In genomic region chr4:182604161-182604591, GRCh38 we compare ENCODE assay signal across 14 cellular contexts.
A peak's percentile ranks its signal among the peaks of the same experiment; 100 is the strongest.
DNase-seq lines count a peak whose midpoint lies in the region; ATAC-seq and TF ChIP-seq lines count a peak whose summit lies in the region.
"Had no signal": no experiment of that assay in that cellular context is flagged by ENCODE, and none has a peak within 500 bp of the region (broad histone marks: within the 10 kb centered on the region; RNA-seq: fewer than 3 reads in every experiment).

No MANE protein-coding gene starts in this region.

- DNase-seq in EL = peak; percentile 74
- DNase-seq in NCI-H2029 (lab: John Stamatoyannopoulos, UW) = peak; percentile 62
- peak; percentile 11 for DNase-seq in astrocyte of the cerebellum (ENCODE audit: low read depth)
- DNase-seq in mesenteric fat pad (ENCODE audit: low spot score) = no peak
- DNase-seq in HEK293T (ENCODE audit: extremely low spot score) = no peak
- DNase-seq: activated CD8-positive, alpha-beta T cell treated with anti-CD3 and anti-CD28 coated beads for 36 hours; activated naive CD4-positive, alpha-beta T cell treated with Interleukin-2 at 50 U/mL for 16 hours; Calu3; naive thymus-derived CD4-positive, alpha-beta T cell had no signal

- no peaks in the 10 kb centered on the region for H3K79me2 ChIP-seq in neural cell (replicated peaks; ENCODE audit: insufficient read depth, low read length)

- no peak overlapping the region for H3K4me2 ChIP-seq in neural cell (ENCODE audit: low read length)

- POLR2A ChIA-PET in HEK293T (lab: Yijun Ruan, JAX) = no interaction called here

- H3K4me3 ChIP-seq in astrocyte of the cerebellum (ENCODE audit: low read depth, low read length) (no peak overlapping the region), neural cell (ENCODE audit: low read length) (no peak overlapping the region)
- H3K4me3 ChIP-seq: GM12878 had no signal

- no peak for TF ChIP-seq RAD21 in neural cell (conservative IDR thresholded peaks at IDR 0.05)

- H3K36me3 ChIP-seq in neural cell (ENCODE audit: insufficient read depth, low read length) = no peaks in the 10 kb centered on the region

- ATAC-seq in HG02763 (IDR thresholded peaks at IDR 0.05; ENCODE audit: unreplicated experiment) (no peak), HG03280 (IDR thresholded peaks at IDR 0.05; ENCODE audit: unreplicated experiment) (no peak)
- ATAC-seq: activated CD8-positive, alpha-beta T cell treated with anti-CD3 and anti-CD28 coated beads for 36 hours; GM12878; naive thymus-derived CD4-positive, alpha-beta T cell had no signal

- no peaks in the 10 kb centered on the region for H4K20me1 ChIP-seq in neural cell (ENCODE audit: insufficient read depth)

- no peaks in the 10 kb centered on the region for H3K9me2 ChIP-seq in neural cell (ENCODE audit: insufficient read depth, low read length)

- H3K9ac ChIP-seq in neural cell (ENCODE audit: low read length) = no peak overlapping the region

- no peaks in the 10 kb centered on the region for H3K27me3 ChIP-seq in neural cell (ENCODE audit: insufficient read depth, low read depth, low read length)
- H3K27me3 ChIP-seq: foreskin keratinocyte had no signal

- no peak for TF ChIP-seq CTCF in astrocyte of the cerebellum (IDR thresholded peaks at IDR 0.05; ENCODE audit: low read depth, low read length, missing control alignments)
- TF ChIP-seq CTCF in neural cell (IDR thresholded peaks at IDR 0.05; ENCODE audit: poor library complexity, severe bottlenecking) = no peak

- no peak for TF ChIP-seq EP300 in neural cell (conservative IDR thresholded peaks at IDR 0.05; ENCODE audit: poor library complexity, severe bottlenecking)

- in situ Hi-C loops in astrocyte of the cerebellum (cut with HindIII; ENCODE audit: low sequenced_read_pairs) = no loop called here

- no peak overlapping the region for H2AFZ ChIP-seq in neural cell (ENCODE audit: low read depth, low read length)

- H3K9me3 ChIP-seq in neural cell (ENCODE audit: low read length) = no peaks in the 10 kb centered on the region

- no peaks in the 10 kb centered on the region for H3F3A ChIP-seq in neural cell (ENCODE audit: insufficient read depth, low read length, poor library complexity, severe bottlenecking)

- peak overlapping the region; percentile 7 for H3K27ac ChIP-seq in neural cell (ENCODE audit: low read length)
- H3K27ac ChIP-seq: foreskin keratinocyte had no signal

- CTCF ChIA-PET in HEK293T (lab: Yijun Ruan, JAX) = no interaction called here

TF ChIP-seq in neural cell, 6 proteins besides CTCF, POLR2A, EP300 and RAD21:
- TF ChIP-seq SMC3 (conservative IDR thresholded peaks at IDR 0.05; ENCODE audit: poor library complexity) (no peak), MXI1 (conservative IDR thresholded peaks at IDR 0.05; ENCODE audit: poor library complexity, severe bottlenecking) (no peak), EZH2 (IDR thresholded peaks at IDR 0.05; ENCODE audit: borderline replicate concordance, insufficient read depth, low read length, poor library complexity, severe bottlenecking) (no peak)
- TF ChIP-seq, protein P1, sequence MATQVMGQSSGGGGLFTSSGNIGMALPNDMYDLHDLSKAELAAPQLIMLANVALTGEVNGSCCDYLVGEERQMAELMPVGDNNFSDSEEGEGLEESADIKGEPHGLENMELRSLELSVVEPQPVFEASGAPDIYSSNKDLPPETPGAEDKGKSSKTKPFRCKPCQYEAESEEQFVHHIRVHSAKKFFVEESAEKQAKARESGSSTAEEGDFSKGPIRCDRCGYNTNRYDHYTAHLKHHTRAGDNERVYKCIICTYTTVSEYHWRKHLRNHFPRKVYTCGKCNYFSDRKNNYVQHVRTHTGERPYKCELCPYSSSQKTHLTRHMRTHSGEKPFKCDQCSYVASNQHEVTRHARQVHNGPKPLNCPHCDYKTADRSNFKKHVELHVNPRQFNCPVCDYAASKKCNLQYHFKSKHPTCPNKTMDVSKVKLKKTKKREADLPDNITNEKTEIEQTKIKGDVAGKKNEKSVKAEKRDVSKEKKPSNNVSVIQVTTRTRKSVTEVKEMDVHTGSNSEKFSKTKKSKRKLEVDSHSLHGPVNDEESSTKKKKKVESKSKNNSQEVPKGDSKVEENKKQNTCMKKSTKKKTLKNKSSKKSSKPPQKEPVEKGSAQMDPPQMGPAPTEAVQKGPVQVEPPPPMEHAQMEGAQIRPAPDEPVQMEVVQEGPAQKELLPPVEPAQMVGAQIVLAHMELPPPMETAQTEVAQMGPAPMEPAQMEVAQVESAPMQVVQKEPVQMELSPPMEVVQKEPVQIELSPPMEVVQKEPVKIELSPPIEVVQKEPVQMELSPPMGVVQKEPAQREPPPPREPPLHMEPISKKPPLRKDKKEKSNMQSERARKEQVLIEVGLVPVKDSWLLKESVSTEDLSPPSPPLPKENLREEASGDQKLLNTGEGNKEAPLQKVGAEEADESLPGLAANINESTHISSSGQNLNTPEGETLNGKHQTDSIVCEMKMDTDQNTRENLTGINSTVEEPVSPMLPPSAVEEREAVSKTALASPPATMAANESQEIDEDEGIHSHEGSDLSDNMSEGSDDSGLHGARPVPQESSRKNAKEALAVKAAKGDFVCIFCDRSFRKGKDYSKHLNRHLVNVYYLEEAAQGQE (IDR thresholded peaks at IDR 0.05; ENCODE audit: borderline replicate concordance) = no peak
TF ChIP-seq in neural cell: peak in this region for 0.

TF ChIP-seq in HEK293T, 16 proteins besides CTCF, POLR2A, EP300 and RAD21:
- TF ChIP-seq FOXM1 (IDR thresholded peaks at IDR 0.05; ENCODE audit: borderline replicate concordance) = no peak
- TF ChIP-seq CTBP1 (IDR thresholded peaks at IDR 0.05; ENCODE audit: borderline replicate concordance) = no peak
- no peak for TF ChIP-seq L3MBTL2 (conservative IDR thresholded peaks at IDR 0.05)
- TF ChIP-seq ZNF384 (IDR thresholded peaks at IDR 0.05) = no peak
- no peak for TF ChIP-seq TARDBP (IDR thresholded peaks at IDR 0.05)
- TF ChIP-seq ELF4 (IDR thresholded peaks at IDR 0.05) = no peak
- TF ChIP-seq FOXK2 (IDR thresholded peaks at IDR 0.05) = no peak
- TF ChIP-seq BHLHE40 (IDR thresholded peaks at IDR 0.05; ENCODE audit: borderline replicate concordance) = no peak
- TF ChIP-seq NFRKB (IDR thresholded peaks at IDR 0.05) = no peak
- no peak for TF ChIP-seq SP1 (IDR thresholded peaks at IDR 0.05)
- TF ChIP-seq SUZ12 (IDR thresholded peaks at IDR 0.05) = no peak
- TF ChIP-seq LEF1 (IDR thresholded peaks at IDR 0.05; ENCODE audit: borderline replicate concordance) = no peak
- no peak for TF ChIP-seq FOXA1 (IDR thresholded peaks at IDR 0.05)
- TF ChIP-seq PKNOX1 (IDR thresholded peaks at IDR 0.05) = no peak
- TF ChIP-seq ARNT (IDR thresholded peaks at IDR 0.05) = no peak
- no peak for TF ChIP-seq HDGF (IDR thresholded peaks at IDR 0.05; ENCODE audit: borderline replicate concordance)

Comparison
In these comparisons a context has a peak if more than half of its experiments do, and no peak if none do; other contexts are left out.
1. DNase-seq: peak in EL (single experiment), NCI-H2029 (single experiment) and astrocyte of the cerebellum (single experiment); none in mesenteric fat pad (single experiment) and HEK293T (single experiment).